ENCODE assay signal across 40 cellular contexts in genomic region chr4:58303456-58303855, GRCh38.
"Had no signal": no experiment of that assay in that cellular context is flagged by ENCODE, and none has a peak within 500 bp of the region (broad histone marks: within the 10 kb centered on the region; RNA-seq: fewer than 3 reads in every experiment).

No MANE protein-coding gene starts in this region.

- FAIRE-seq: astrocyte, bronchial epithelial cell had no signal

- H3K4me1 ChIP-seq: ascending aorta, breast epithelium had no signal

- H3K9me3 Mint-ChIP-seq: activated naive CD8-positive, alpha-beta T cell treated with anti-CD3 and anti-CD28 coated beads, Interleukin-2, amount 10 ng/mL, durations not matched to agents 7 days and 5 days had no signal

- H3K27ac ChIP-seq: adrenal gland, ascending aorta, body of pancreas, brain microvascular endothelial cell, breast epithelium, cardiac muscle cell had no signal

- H3K4me3 Mint-ChIP-seq: activated naive CD4-positive, alpha-beta T cell treated with anti-CD3 and anti-CD28 coated beads for 36 hours; activated naive CD4-positive, alpha-beta T cell treated with anti-CD3 and anti-CD28 coated beads, Interleukin-2, amount 10 ng/mL, durations not matched to agents 7 days and 5 days; activated naive CD4-positive, alpha-beta T cell treated with anti-CD3 and anti-CD28 coated beads, Interleukin-2, amount 50 U/mL, for 24 hours; activated naive CD8-positive, alpha-beta T cell; activated naive CD8-positive, alpha-beta T cell treated with anti-CD3 and anti-CD28 coated beads for 36 hours; activated naive CD8-positive, alpha-beta T cell treated with anti-CD3 and anti-CD28 coated beads, Interleukin-2, amount 10 ng/mL, durations not matched to agents 7 days and 5 days; activated naive CD8-positive, alpha-beta T cell treated with anti-CD3 and anti-CD28 coated beads, Interleukin-2, amount 50 U/mL, for 24 hours; activated T-cell treated with anti-CD3 and anti-CD28 coated beads, Interleukin-2, amount 50 U/mL, for 24 hours; activated T-cell treated with anti-CD3 and anti-CD28 coated beads, Interleukin-2, amount 50 U/mL, for 4 hours; activated T-cell treated with anti-CD3 and anti-CD28 coated beads, Interleukin-2, amount 50 U/mL, for 72 hours; activated T-helper 1 cell treated with anti-CD3 and anti-CD28 coated beads, Interleukin-12 subunit alpha, Interleukin-12 subunit beta, Interleukin-2, Interleukin-4 antibody, amounts not matched to agents 30 ng/mL and 10 ng/mL and 1 ng/mL, durations not matched to agents 14 hours and 24 hours and 36 hours; activated T-helper 17 cell treated with anti-CD3 and anti-CD28 coated beads, Interleukin-2, amount 50 U/mL, for 72 hours; brain; central memory CD8-positive, alpha-beta T cell had no signal

- H3K4me3 ChIP-seq: adrenal gland, ascending aorta, body of pancreas, breast epithelium, cardiac muscle cell had no signal

- ATAC-seq: activated naive CD4-positive, alpha-beta T cell treated with anti-CD3 and anti-CD28 coated beads, Interleukin-2, amount 50 U/mL, for 72 hours; activated naive CD8-positive, alpha-beta T cell treated with anti-CD3 and anti-CD28 coated beads, Interleukin-2, amount 50 U/mL, for 24 hours; activated T-cell treated with anti-CD3 and anti-CD28 coated beads, Interleukin-2, amount 50 U/mL, for 4 hours; activated T-cell treated with anti-CD3 and anti-CD28 coated beads, Interleukin-2, amount 50 U/mL, for 72 hours; activated T-helper 17 cell treated with anti-CD3 and anti-CD28 coated beads, Interleukin-2, amount 50 U/mL, for 72 hours; body of pancreas had no signal

- H3K27me3 ChIP-seq: adrenal gland, ascending aorta, body of pancreas, brain microvascular endothelial cell, breast epithelium, cardiac muscle cell had no signal

- H3K36me3 Mint-ChIP-seq: activated naive CD4-positive, alpha-beta T cell treated with anti-CD3 and anti-CD28 coated beads, Interleukin-2, amount 10 ng/mL, durations not matched to agents 7 days and 5 days; activated naive CD4-positive, alpha-beta T cell treated with anti-CD3 and anti-CD28 coated beads, Interleukin-2, amount 50 U/mL, for 24 hours; activated naive CD4-positive, alpha-beta T cell treated with anti-CD3 and anti-CD28 coated beads, Interleukin-2, amount 50 U/mL, for 72 hours; activated naive CD8-positive, alpha-beta T cell; activated naive CD8-positive, alpha-beta T cell treated with anti-CD3 and anti-CD28 coated beads for 36 hours; activated naive CD8-positive, alpha-beta T cell treated with anti-CD3 and anti-CD28 coated beads, Interleukin-2, amount 10 ng/mL, durations not matched to agents 7 days and 5 days; brain had no signal

- H3K27me3 Mint-ChIP-seq: activated naive CD4-positive, alpha-beta T cell treated with anti-CD3 and anti-CD28 coated beads, Interleukin-2, amount 10 ng/mL, durations not matched to agents 7 days and 5 days; activated naive CD4-positive, alpha-beta T cell treated with anti-CD3 and anti-CD28 coated beads, Interleukin-2, amount 50 U/mL, for 24 hours; activated naive CD8-positive, alpha-beta T cell; activated naive CD8-positive, alpha-beta T cell treated with anti-CD3 and anti-CD28 coated beads for 36 hours; activated naive CD8-positive, alpha-beta T cell treated with anti-CD3 and anti-CD28 coated beads, Interleukin-2, amount 10 ng/mL, durations not matched to agents 7 days and 5 days; activated naive CD8-positive, alpha-beta T cell treated with anti-CD3 and anti-CD28 coated beads, Interleukin-2, amount 50 U/mL, for 24 hours; activated T-cell treated with anti-CD3 and anti-CD28 coated beads, Interleukin-2, amount 50 U/mL, for 24 hours; activated T-helper 17 cell treated with anti-CD3 and anti-CD28 coated beads, Interleukin-2, amount 50 U/mL, for 72 hours; brain; central memory CD8-positive, alpha-beta T cell had no signal

- H3K4me1 Mint-ChIP-seq: activated naive CD4-positive, alpha-beta T cell treated with anti-CD3 and anti-CD28 coated beads, Interleukin-2, amount 10 ng/mL, durations not matched to agents 7 days and 5 days; activated naive CD4-positive, alpha-beta T cell treated with anti-CD3 and anti-CD28 coated beads, Interleukin-2, amount 50 U/mL, for 24 hours; activated naive CD8-positive, alpha-beta T cell treated with anti-CD3 and anti-CD28 coated beads for 36 hours; activated naive CD8-positive, alpha-beta T cell treated with anti-CD3 and anti-CD28 coated beads, Interleukin-2, amount 10 ng/mL, durations not matched to agents 7 days and 5 days; activated naive CD8-positive, alpha-beta T cell treated with anti-CD3 and anti-CD28 coated beads, Interleukin-2, amount 50 U/mL, for 24 hours; activated T-helper 17 cell treated with anti-CD3 and anti-CD28 coated beads, Interleukin-2, amount 50 U/mL, for 72 hours; brain; central memory CD8-positive, alpha-beta T cell had no signal

- H3K9me3 ChIP-seq: adrenal gland, body of pancreas, breast epithelium had no signal

- DNase-seq: activated effector memory CD4-positive, alpha-beta T cell treated with anti-CD3 and anti-CD28 coated beads, Interleukin-2, amount 50 U/mL, for 16 hours; activated effector memory CD4-positive, alpha-beta T cell treated with Interleukin-2 at 50 U/mL for 16 hours; activated gamma-delta T cell; activated gamma-delta T cell treated with Interleukin-2 at 50 U/mL for 16 hours; activated naive CD4-positive, alpha-beta T cell; activated naive CD4-positive, alpha-beta T cell treated with anti-CD3 and anti-CD28 coated beads for 36 hours; activated naive CD4-positive, alpha-beta T cell treated with anti-CD3 and anti-CD28 coated beads, Interleukin-2, amount 10 ng/mL, durations not matched to agents 7 days and 5 days; activated naive CD4-positive, alpha-beta T cell treated with anti-CD3 and anti-CD28 coated beads, Interleukin-2, amount 50 U/mL, for 16 hours; activated naive CD4-positive, alpha-beta T cell treated with Interleukin-2 at 50 U/mL for 16 hours; activated naive CD8-positive, alpha-beta T cell treated with anti-CD3 and anti-CD28 coated beads for 36 hours; activated naive CD8-positive, alpha-beta T cell treated with anti-CD3 and anti-CD28 coated beads, Interleukin-2, amount 10 ng/mL, durations not matched to agents 7 days and 5 days; activated naive CD8-positive, alpha-beta T cell treated with anti-CD3 and anti-CD28 coated beads, Interleukin-2, amount 50 U/mL, for 24 hours; activated T-cell treated with anti-CD3 and anti-CD28 coated beads for 4 hours; activated T-cell treated with anti-CD3 and anti-CD28 coated beads, Interleukin-2, amount 50 U/mL, for 1 hour; activated T-cell treated with anti-CD3 and anti-CD28 coated beads, Interleukin-2, amount 50 U/mL, for 24 hours; activated T-cell treated with anti-CD3 and anti-CD28 coated beads, Interleukin-2, amount 50 U/mL, for 4 hours; activated T-cell treated with anti-CD3 and anti-CD28 coated beads, Interleukin-2, amount 50 U/mL, for 48 hours; activated T-cell treated with anti-CD3 and anti-CD28 coated beads, Interleukin-2, amount 50 U/mL, for 72 hours; adrenal gland; amniotic stem cell; amygdala; anterior cingulate cortex; aorta; body of pancreas; brain microvascular endothelial cell; caudate nucleus; cerebellar nuclear complex had no signal

- H3K36me3 ChIP-seq: adrenal gland, ascending aorta, brain microvascular endothelial cell, breast epithelium, cardiac muscle cell had no signal

- H3K27ac Mint-ChIP-seq: activated naive CD4-positive, alpha-beta T cell treated with anti-CD3 and anti-CD28 coated beads for 36 hours; activated naive CD4-positive, alpha-beta T cell treated with anti-CD3 and anti-CD28 coated beads, Interleukin-2, amount 10 ng/mL, durations not matched to agents 7 days and 5 days; activated naive CD4-positive, alpha-beta T cell treated with anti-CD3 and anti-CD28 coated beads, Interleukin-2, amount 50 U/mL, for 24 hours; activated naive CD4-positive, alpha-beta T cell treated with anti-CD3 and anti-CD28 coated beads, Interleukin-2, amount 50 U/mL, for 72 hours; activated naive CD8-positive, alpha-beta T cell; activated naive CD8-positive, alpha-beta T cell treated with anti-CD3 and anti-CD28 coated beads for 36 hours; activated naive CD8-positive, alpha-beta T cell treated with anti-CD3 and anti-CD28 coated beads, Interleukin-2, amount 10 ng/mL, durations not matched to agents 7 days and 5 days; activated naive CD8-positive, alpha-beta T cell treated with anti-CD3 and anti-CD28 coated beads, Interleukin-2, amount 50 U/mL, for 24 hours; activated T-cell treated with anti-CD3 and anti-CD28 coated beads, Interleukin-2, amount 50 U/mL, for 24 hours; activated T-cell treated with anti-CD3 and anti-CD28 coated beads, Interleukin-2, amount 50 U/mL, for 72 hours; activated T-helper 1 cell treated with anti-CD3 and anti-CD28 coated beads, Interleukin-12 subunit alpha, Interleukin-12 subunit beta, Interleukin-2, Interleukin-4 antibody, amounts not matched to agents 30 ng/mL and 10 ng/mL and 1 ng/mL, durations not matched to agents 14 hours and 24 hours and 36 hours; activated T-helper 17 cell treated with anti-CD3 and anti-CD28 coated beads, Interleukin-2, amount 50 U/mL, for 72 hours; activated T-helper 2 cell treated with anti-CD3 and anti-CD28 coated beads, Interferon-gamma antibody, Interleukin-2, Interleukin-4, amounts not matched to agents 10 μg/mL and 5 μg/mL and 100 μg/mL, durations not matched to agents 14 hours and 24 hours and 36 hours; brain had no signal
